In genomic region chr6:170529839-170530520, GRCh38 we compare ENCODE assay signal across 8 cellular contexts. TPM values are rescaled to one million over a fixed set of nuclear protein-coding genes. Genes with fewer than 3 reads are reported as not detected.
DNase-seq lines count a peak whose midpoint lies in the region; ATAC-seq and TF ChIP-seq lines count a peak whose summit lies in the region.

No MANE protein-coding gene starts in this region.

- CTCF ChIA-PET in activated naive CD4-positive, alpha-beta T cell treated with anti-CD3 and anti-CD28 coated beads, Interleukin-2, amount 10 ng/mL, durations not matched to agents 7 days and 5 days (lab: Charles Lee) = interaction anchor here (0.6 to 4.0 kb wide), 12 partner anchors 9 to 821 kb away, joined by 3 to 21 read pairs (median 6); no protein-coding TSS in a partner anchor

- H3K79me2 ChIP-seq in DOHH2 (ENCODE audit: control insufficient read depth, low read length) (no peaks in the 10 kb centered on the region), Loucy (ENCODE audit: insufficient read depth, low read length) (no peaks in the 10 kb centered on the region)

- no peaks in the 10 kb centered on the region for H3K27me3 ChIP-seq in DOHH2 (ENCODE audit: control insufficient read depth, low read length)
- no peaks in the 10 kb centered on the region for H3K27me3 ChIP-seq in Loucy (ENCODE audit: insufficient read depth, low read length, poor library complexity, severe bottlenecking)

- H3K4me3 ChIP-seq in DOHH2 (ENCODE audit: low read length) = no peak overlapping the region
- no peak overlapping the region for H3K4me3 ChIP-seq in Loucy (ENCODE audit: low read length, poor library complexity, severe bottlenecking)
- no peak overlapping the region for H3K4me3 ChIP-seq in SK-N-MC

- H3K27ac ChIP-seq in DOHH2 (ENCODE audit: low read depth, low read length) = no peak overlapping the region
- no peak overlapping the region for H3K27ac ChIP-seq in SK-N-MC

- H3K9me3 ChIP-seq in DOHH2 (ENCODE audit: control insufficient read depth, insufficient read depth, low read length) (no peaks in the 10 kb centered on the region), Loucy (ENCODE audit: insufficient read depth, low read depth, low read length) (no peaks in the 10 kb centered on the region), SK-N-MC (ENCODE audit: low read depth, low read length) (no peaks in the 10 kb centered on the region)

- H3K9me2 ChIP-seq in DOHH2 (replicated peaks; ENCODE audit: control insufficient read depth, low read length) = no peaks in the 10 kb centered on the region
- H3K9me2 ChIP-seq in Loucy (replicated peaks; ENCODE audit: low read depth, low read length) = no peaks in the 10 kb centered on the region

- H3K36me3 ChIP-seq in DOHH2 (ENCODE audit: control insufficient read depth, low read length) = peaks cover 20% of the 10 kb centered on the region
- peaks cover 19% of the 10 kb centered on the region; the same call in 1 of the 2 replicates for H3K36me3 ChIP-seq in Loucy (ENCODE audit: insufficient read depth, low read length)
- peaks cover 25% of the 10 kb centered on the region for H3K36me3 ChIP-seq in SK-N-MC (ENCODE audit: insufficient read depth, low read length)

- no peak overlapping the region for H3K4me3 Mint-ChIP-seq in activated naive CD4-positive, alpha-beta T cell treated with anti-CD3 and anti-CD28 coated beads, Interleukin-2, amount 10 ng/mL, durations not matched to agents 7 days and 5 days
- no peak overlapping the region for H3K4me3 Mint-ChIP-seq in progenitor cell of endocrine pancreas (ENCODE audit: low read depth)

- DNase-seq in SK-N-MC (ENCODE audit: low read depth, low spot score) = peak; percentile 5
- DNase-seq in activated naive CD4-positive, alpha-beta T cell treated with anti-CD3 and anti-CD28 coated beads, Interleukin-2, amount 10 ng/mL, durations not matched to agents 7 days and 5 days = peak; percentile 77
- DNase-seq in head of caudate nucleus = peak; percentile 62 to 93 (median 86)
- peak; percentile 66 for DNase-seq in progenitor cell of endocrine pancreas (ENCODE audit: low spot score, unreplicated experiment)

- H3K27ac Mint-ChIP-seq in activated naive CD4-positive, alpha-beta T cell treated with anti-CD3 and anti-CD28 coated beads, Interleukin-2, amount 10 ng/mL, durations not matched to agents 7 days and 5 days = no peak overlapping the region
- peak overlapping the region; percentile 84 for H3K27ac Mint-ChIP-seq in progenitor cell of endocrine pancreas

- peaks cover 10% of the 10 kb centered on the region for H3K4me1 Mint-ChIP-seq in activated naive CD4-positive, alpha-beta T cell treated with anti-CD3 and anti-CD28 coated beads, Interleukin-2, amount 10 ng/mL, durations not matched to agents 7 days and 5 days
- peaks cover 7% of the 10 kb centered on the region for H3K4me1 Mint-ChIP-seq in progenitor cell of endocrine pancreas (ENCODE audit: low read depth)

- H4K20me1 ChIP-seq in DOHH2 (ENCODE audit: control insufficient read depth, insufficient read depth, low read depth, low read length) (no peaks in the 10 kb centered on the region), Loucy (ENCODE audit: insufficient read depth, low read length, poor library complexity, severe bottlenecking) (no peaks in the 10 kb centered on the region)

- no peaks in the 10 kb centered on the region for H3K9me3 Mint-ChIP-seq in activated naive CD4-positive, alpha-beta T cell treated with anti-CD3 and anti-CD28 coated beads, Interleukin-2, amount 10 ng/mL, durations not matched to agents 7 days and 5 days
- H3K9me3 Mint-ChIP-seq in progenitor cell of endocrine pancreas (ENCODE audit: low read depth) = no peaks in the 10 kb centered on the region

- peaks cover 3% of the 10 kb centered on the region; the same call in 1 of the 2 replicates for H3F3A ChIP-seq in DOHH2 (ENCODE audit: control insufficient read depth, insufficient read depth)
- no peaks in the 10 kb centered on the region for H3F3A ChIP-seq in Loucy (ENCODE audit: low read depth)

- H3K36me3 Mint-ChIP-seq in activated naive CD4-positive, alpha-beta T cell treated with anti-CD3 and anti-CD28 coated beads, Interleukin-2, amount 10 ng/mL, durations not matched to agents 7 days and 5 days = peaks cover 10% of the 10 kb centered on the region
- peaks cover 2% of the 10 kb centered on the region for H3K36me3 Mint-ChIP-seq in progenitor cell of endocrine pancreas (ENCODE audit: insufficient read depth)

- TF ChIP-seq CTCF in DOHH2 (IDR thresholded peaks at IDR 0.05; ENCODE audit: low read depth, low read length, poor library complexity, severe bottlenecking) = peak; percentile 74
- TF ChIP-seq CTCF in Loucy (conservative IDR thresholded peaks at IDR 0.05; ENCODE audit: low read length) = peak; percentile 93
- TF ChIP-seq CTCF in progenitor cell of endocrine pancreas (IDR thresholded peaks at IDR 0.05; ENCODE audit: unreplicated experiment) = peak; percentile 87

- intact Hi-C loops in head of caudate nucleus (cut with DNase I) = loop anchor here (5.0 to 10.0 kb wide), 2 partner anchors 225 to 743 kb away; partner anchors contain the start of gene FAM120B

- peaks cover 3% of the 10 kb centered on the region for H3K27me3 Mint-ChIP-seq in activated naive CD4-positive, alpha-beta T cell treated with anti-CD3 and anti-CD28 coated beads, Interleukin-2, amount 10 ng/mL, durations not matched to agents 7 days and 5 days
- H3K27me3 Mint-ChIP-seq in progenitor cell of endocrine pancreas = no peaks in the 10 kb centered on the region

- H3K4me1 ChIP-seq in DOHH2 (ENCODE audit: control insufficient read depth, low read length) = no peaks in the 10 kb centered on the region
- H3K4me1 ChIP-seq in Loucy (ENCODE audit: insufficient read depth, low read length, poor library complexity, severe bottlenecking) = peaks cover under 1% of the 10 kb centered on the region

- H3K4me2 ChIP-seq in DOHH2 (ENCODE audit: low read length) (no peak overlapping the region), Loucy (ENCODE audit: low read depth, low read length, poor library complexity, severe bottlenecking) (no peak overlapping the region)

- peak; percentile 65 for ATAC-seq in GM21737 (IDR thresholded peaks at IDR 0.05; ENCODE audit: unreplicated experiment)
- no peak for ATAC-seq in GM18519 (IDR thresholded peaks at IDR 0.05; ENCODE audit: low FRiP score, unreplicated experiment)

- H2AFZ ChIP-seq in Loucy (ENCODE audit: low read length) = no peak overlapping the region

- H3K9ac ChIP-seq in Loucy (ENCODE audit: low read depth, low read length, poor library complexity, severe bottlenecking) (no peak overlapping the region), SK-N-MC (ENCODE audit: insufficient read length) (no peak overlapping the region)

RNA-seq across cellular contexts. Expression of gene PSMB1, which starts 23.1 kb away (rescaled TPM):
- 154 and 162 TPM in 2 replicates for total RNA-seq in progenitor cell of endocrine pancreas

RNA-seq across cellular contexts. Expression of gene TBP, which starts 24.2 kb away (rescaled TPM):
- 20.0 and 20.3 TPM in 2 replicates for total RNA-seq in progenitor cell of endocrine pancreas

RNA-seq across cellular contexts. Expression of gene PDCD2, which starts 54.5 kb away (rescaled TPM):
- total RNA-seq in progenitor cell of endocrine pancreas = 60.8 and 63.2 TPM in 2 replicates

Comparison
In these comparisons a context has a peak if more than half of its experiments do, and no peak if none do; other contexts are left out.
1. DNase-seq: peak in every context shown above with its lines; median percentile 86 in head of caudate nucleus; 77 in activated naive CD4-positive, alpha-beta T cell treated with anti-CD3 and anti-CD28 coated beads, Interleukin-2, amount 10 ng/mL, durations not matched to agents 7 days and 5 days; 66 in progenitor cell of endocrine pancreas; 5 in SK-N-MC.